In genomic region chr12:41981758-41982157, GRCh38 we compare ENCODE assay signal across 23 cellular contexts.
A peak's percentile ranks its signal among the peaks of the same experiment; 100 is the strongest.
DNase-seq lines count a peak whose midpoint lies in the region; ATAC-seq and TF ChIP-seq lines count a peak whose summit lies in the region.
"Had no signal": no experiment of that assay in that cellular context is flagged by ENCODE, and none has a peak within 500 bp of the region (broad histone marks: within the 10 kb centered on the region; RNA-seq: fewer than 3 reads in every experiment).

No MANE protein-coding gene starts in this region.

- H3K4me3 ChIP-seq in coronary artery: no peak overlapping the region
- H3K4me3 ChIP-seq: BLaER1 treated with 17β-estradiol and CSF1 and Interleukin-3, amounts not matched to agents 10 nM and 100 nM; HAP-1; right atrium auricular region; stomach; upper lobe of right lung had no signal

- intact Hi-C loops in Right ventricle myocardium inferior (cut with DNase I): no loop called here

- peaks cover 5% of the 10 kb centered on the region for H3K36me3 Mint-ChIP-seq in nephron (ENCODE audit: low read depth)

- H3K27ac ChIP-seq in epithelial cell of prostate (no peak overlapping the region), coronary artery (no peak overlapping the region)
- H3K27ac ChIP-seq: 22Rv1; BLaER1 treated with 17β-estradiol and CSF1 and Interleukin-3, amounts not matched to agents 10 nM and 100 nM; right atrium auricular region; stomach; upper lobe of right lung had no signal

- DNase-seq in NCI-H146 treated with DMSO at 0.1 percent for 48 hours (lab: John Stamatoyannopoulos, UW; ENCODE audit: unreplicated experiment): peak; percentile 11
- no peak for DNase-seq in NCI-H146 (lab: John Stamatoyannopoulos, UW)
- peak; percentile 26 for DNase-seq in RKO (ENCODE audit: low spot score)
- DNase-seq in epithelial cell of prostate (ENCODE audit: low read depth, low spot score): peak; percentile 14
- DNase-seq in Right ventricle myocardium inferior (ENCODE audit: missing footprints): no peak
- no peak for DNase-seq in coronary artery (ENCODE audit: low spot score)
- DNase-seq in NCI-H1092 (lab: John Stamatoyannopoulos, UW): no peak
- DNase-seq: activated CD4-positive, alpha-beta T cell treated with anti-CD3 and anti-CD28 coated beads, Interleukin-2, amount 10 ng/mL, durations not matched to agents 24 days and 14 days; aorta; cortex of kidney; DMS153; hippocampal formation; left colon; NCI-H2107; NCI-H526 treated with DMSO at 0.1 percent for 48 hours; OCI-M1; stomach; upper lobe of right lung had no signal

- no peak for ATAC-seq in Right ventricle myocardium inferior
- ATAC-seq: left colon, upper lobe of right lung had no signal

- H3K27ac Mint-ChIP-seq in nephron: peak overlapping the region; percentile 12 to 76 (median 74)
- H3K27ac Mint-ChIP-seq: activated CD4-positive, alpha-beta T cell treated with anti-CD3 and anti-CD28 coated beads, Interleukin-2, amount 10 ng/mL, durations not matched to agents 24 days and 14 days had no signal

- H3K9me3 Mint-ChIP-seq in nephron: peaks cover 10% of the 10 kb centered on the region
- H3K9me3 Mint-ChIP-seq: activated CD4-positive, alpha-beta T cell treated with anti-CD3 and anti-CD28 coated beads, Interleukin-2, amount 10 ng/mL, durations not matched to agents 24 days and 14 days had no signal

- no peaks in the 10 kb centered on the region for H3K27me3 Mint-ChIP-seq in nephron (ENCODE audit: low read depth)
- H3K27me3 Mint-ChIP-seq: activated CD4-positive, alpha-beta T cell treated with anti-CD3 and anti-CD28 coated beads, Interleukin-2, amount 10 ng/mL, durations not matched to agents 24 days and 14 days had no signal

- TF ChIP-seq CTCF in nephron (IDR thresholded peaks at IDR 0.05; ENCODE audit: unreplicated experiment in 3 of 3) (no peak), coronary artery (IDR thresholded peaks at IDR 0.05) (no peak)

- H3K4me1 Mint-ChIP-seq in nephron: peaks cover 29% of the 10 kb centered on the region
- H3K4me1 Mint-ChIP-seq: activated CD4-positive, alpha-beta T cell treated with anti-CD3 and anti-CD28 coated beads, Interleukin-2, amount 10 ng/mL, durations not matched to agents 24 days and 14 days had no signal

- H3K4me3 Mint-ChIP-seq in nephron: no peak overlapping the region
- H3K4me3 Mint-ChIP-seq: activated CD4-positive, alpha-beta T cell treated with anti-CD3 and anti-CD28 coated beads, Interleukin-2, amount 10 ng/mL, durations not matched to agents 24 days and 14 days had no signal

Comparison
In these comparisons a context has a peak if more than half of its experiments do, and no peak if none do; other contexts are left out.
1. DNase-seq: peak in NCI-H146 treated with DMSO at 0.1 percent for 48 hours (single experiment), RKO (single experiment) and epithelial cell of prostate (single experiment); none in NCI-H146 (single experiment), Right ventricle myocardium inferior (single experiment), coronary artery (single experiment) and NCI-H1092 (single experiment).